Comparison of ENCODE assay signal across 7 cellular contexts in the genomic region with DNA sequence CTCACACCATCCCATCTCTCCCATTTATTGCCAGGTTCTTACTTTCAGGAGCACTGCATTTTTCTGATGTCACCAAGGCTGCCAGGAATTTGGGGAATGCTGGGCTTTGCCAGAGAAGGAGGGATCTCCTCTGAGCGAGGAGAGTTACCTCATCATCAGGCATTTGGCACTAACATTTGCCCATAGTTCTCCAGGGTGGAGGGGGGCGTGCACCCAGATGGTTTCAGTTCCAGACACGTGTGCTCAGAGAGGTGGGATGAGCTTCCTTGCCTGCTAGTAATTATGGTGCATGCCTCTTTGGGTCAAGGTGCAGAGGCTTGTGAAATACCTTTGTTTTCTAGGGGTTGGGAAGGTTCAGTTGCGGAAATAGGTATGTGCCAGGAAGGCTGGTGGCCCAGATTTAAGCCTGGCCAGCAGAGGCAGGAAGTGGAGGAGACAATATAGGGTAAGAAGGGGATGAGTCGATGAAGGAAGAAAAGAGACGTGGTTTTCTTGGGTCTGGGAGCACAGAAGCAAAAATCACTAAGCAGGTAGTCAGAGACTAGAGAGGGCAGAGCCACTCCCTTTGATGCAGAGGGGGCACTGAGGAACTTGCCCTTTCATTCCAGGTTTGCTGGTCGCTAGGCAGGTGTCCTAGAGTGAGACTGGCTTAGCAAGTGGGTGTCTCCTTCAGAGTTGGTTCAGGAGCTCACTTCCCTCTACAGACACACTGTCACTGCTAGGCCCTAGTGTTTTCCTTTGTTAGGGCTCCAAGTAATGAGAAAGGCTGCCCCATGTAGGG. TPM values are rescaled to one million over a fixed set of nuclear protein-coding genes. Genes with fewer than 3 reads are reported as not detected.
DNase-seq lines count a peak whose midpoint lies in the region; ATAC-seq, FAIRE-seq and TF ChIP-seq lines count a peak whose summit lies in the region.

No MANE protein-coding gene starts in this region.

- peaks cover 10 to 19% of the 10 kb centered on the region in 2 donors for H3K4me1 ChIP-seq in thyroid gland

- DNase-seq in HuH-7 (ENCODE audit: low spot score) (peak; percentile 63), astrocyte of the cerebellum (ENCODE audit: low read depth) (peak; percentile 91), iPS-NIHi7 (ENCODE audit: extremely low spot score) (peak; percentile 79), thyroid gland (peak; percentile 91 to 93), activated T-cell treated with anti-CD3 and anti-CD28 coated beads for 4 hours (no peak), GM12892 (ENCODE audit: insufficient read length) (no peak)

- intact Hi-C loops in thyroid gland (cut with DNase I) = no loop called here

- H3K27me3 ChIP-seq in thyroid gland = no peaks in the 10 kb centered on the region

- H3K4me3 ChIP-seq in astrocyte of the cerebellum (ENCODE audit: low read depth, low read length) = no peak overlapping the region
- H3K4me3 ChIP-seq in thyroid gland (replicated peaks in 1 of 3) = no peak overlapping the region

- no peak for ATAC-seq in GM21529 (IDR thresholded peaks at IDR 0.05; ENCODE audit: unreplicated experiment)

- H3K36me3 ChIP-seq in thyroid gland = no peaks in the 10 kb centered on the region

- FAIRE-seq in GM12892 (lab: Jason Lieb, UNC) = no peak

- WGBS in thyroid gland, 2 donors = 42 to 51% methylated on average over 7 of the region's 7 CpGs

- in situ Hi-C loops in astrocyte of the cerebellum (cut with HindIII; ENCODE audit: low sequenced_read_pairs) = no loop called here

- no peaks in the 10 kb centered on the region for H3K9me3 ChIP-seq in thyroid gland

- TF ChIP-seq POLR2A in thyroid gland (IDR thresholded peaks at IDR 0.05) = peak in 1 of 2 donors; percentile 56
- TF ChIP-seq POLR2A in GM12892 (IDR thresholded peaks at IDR 0.05; ENCODE audit: low read depth, low read length) = no peak

- peak overlapping the region; percentile 68 to 82 (median 77) for H3K27ac ChIP-seq in thyroid gland

- TF ChIP-seq CTCF in astrocyte of the cerebellum (IDR thresholded peaks at IDR 0.05; ENCODE audit: low read depth, low read length, missing control alignments) (no peak), thyroid gland (IDR thresholded peaks at IDR 0.05) (peak in 1 of 6 experiments; percentile 4)

RNA-seq across cellular contexts. Expression of a gene that starts 7.2 kb away (rescaled TPM):
- 1 to 10 TPM; 4.0 to 8.8 (median 5.0) TPM for total RNA-seq in thyroid gland
- polyA plus RNA-seq in GM12892 (2012; ENCODE audit: missing spikeins) = 1.3 TPM

RNA-seq across cellular contexts. Expression of a gene that starts 36.1 kb away (rescaled TPM):
- 10 to 100 TPM in 1 of 4 donors, 1 to 10 TPM in 3; 7.7 to 14.9 (median 8.7) TPM for total RNA-seq in thyroid gland
- 1.7 TPM for polyA plus RNA-seq in GM12892 (2012; ENCODE audit: missing spikeins)

Comparison
In these comparisons a context has a peak if more than half of its experiments do, and no peak if none do; other contexts are left out.
1. DNase-seq: peak in HuH-7 (single experiment), astrocyte of the cerebellum (single experiment), iPS-NIHi7 (single experiment) and thyroid gland (2 of 2); none in activated T-cell treated with anti-CD3 and anti-CD28 coated beads for 4 hours (single experiment) and GM12892 (single experiment).